Comparison of ENCODE assay signal across 8 cellular contexts in genomic region chr12:31715283-31715825, GRCh38. TPM values are rescaled to one million over a fixed set of nuclear protein-coding genes. Genes with fewer than 3 reads are reported as not detected.
DNase-seq lines count a peak whose midpoint lies in the region; ATAC-seq and TF ChIP-seq lines count a peak whose summit lies in the region.

No MANE protein-coding gene starts in this region.

- peak; percentile 80 for ATAC-seq in GM18907 (IDR thresholded peaks at IDR 0.05; ENCODE audit: unreplicated experiment)
- peak; percentile 87 for ATAC-seq in HG02938 (IDR thresholded peaks at IDR 0.05; ENCODE audit: unreplicated experiment)

- H3K27ac ChIP-seq in SU-DHL-6 (ENCODE audit: low read depth, low read length): peak overlapping the region; percentile 23; the same call in 1 of the 2 replicates

- H3K4me3 ChIP-seq in SU-DHL-6 (ENCODE audit: insufficient read depth, low read length, poor library complexity, severe bottlenecking): no peak overlapping the region

- peak overlapping the region; percentile 17; the same call in 1 of the 2 replicates for H3K9ac ChIP-seq in SU-DHL-6 (ENCODE audit: low read length)

- H3K4me2 ChIP-seq in SU-DHL-6 (ENCODE audit: low read depth, low read length, poor library complexity, severe bottlenecking): peak overlapping the region; percentile 19

- no peaks in the 10 kb centered on the region; the same call in 1 of the 2 replicates for H3K36me3 ChIP-seq in SU-DHL-6 (ENCODE audit: low read length)

- H3K9me2 ChIP-seq in SU-DHL-6 (replicated peaks; ENCODE audit: insufficient read depth, low read length): no peaks in the 10 kb centered on the region

- no peaks in the 10 kb centered on the region for H3K79me2 ChIP-seq in SU-DHL-6 (ENCODE audit: insufficient read depth, low read length)

- H3K9me3 ChIP-seq in SU-DHL-6 (ENCODE audit: insufficient read depth, low read length): no peaks in the 10 kb centered on the region

- H4K20me1 ChIP-seq in SU-DHL-6 (ENCODE audit: low read depth, low read length): no peaks in the 10 kb centered on the region

- H3K27me3 ChIP-seq in SU-DHL-6 (ENCODE audit: low read length): no peaks in the 10 kb centered on the region

- DNase-seq in medulla oblongata (ENCODE audit: extremely low spot score): peak; percentile 76
- no peak for DNase-seq in DMS153 treated with DMSO at 0.1 percent for 48 hours (lab: John Stamatoyannopoulos, UW; ENCODE audit: unreplicated experiment)
- no peak for DNase-seq in stimulated activated CD4-positive, alpha-beta T cell treated with anti-CD3 and anti-CD28 coated beads, Interleukin-4, amount 100 ng/mL, for 24 hours
- DNase-seq in mesenteric fat pad (ENCODE audit: low spot score): no peak
- DNase-seq in activated CD4-positive, CD25-positive, alpha-beta regulatory T cell (lab: John Stamatoyannopoulos, UW): no peak

- peak overlapping the region; percentile 38 for H2AFZ ChIP-seq in SU-DHL-6 (ENCODE audit: low read depth, low read length, severe bottlenecking)

- H3F3A ChIP-seq in SU-DHL-6 (ENCODE audit: insufficient read depth): no peaks in the 10 kb centered on the region

- TF ChIP-seq CTCF in SU-DHL-6 (IDR thresholded peaks at IDR 0.05; ENCODE audit: insufficient read depth, low read length, poor library complexity, severe bottlenecking): no peak

RNA-seq across cellular contexts. Expression of gene AMN1, which starts 13.5 kb away (rescaled TPM):
- total RNA-seq in mesenteric fat pad: 8.2 TPM

RNA-seq across cellular contexts. Expression of gene ETFBKMT, which starts 55.9 kb away (rescaled TPM):
- 3.3 TPM for total RNA-seq in mesenteric fat pad
